ENCODE assay signal across 32 cellular contexts in the genomic region with DNA sequence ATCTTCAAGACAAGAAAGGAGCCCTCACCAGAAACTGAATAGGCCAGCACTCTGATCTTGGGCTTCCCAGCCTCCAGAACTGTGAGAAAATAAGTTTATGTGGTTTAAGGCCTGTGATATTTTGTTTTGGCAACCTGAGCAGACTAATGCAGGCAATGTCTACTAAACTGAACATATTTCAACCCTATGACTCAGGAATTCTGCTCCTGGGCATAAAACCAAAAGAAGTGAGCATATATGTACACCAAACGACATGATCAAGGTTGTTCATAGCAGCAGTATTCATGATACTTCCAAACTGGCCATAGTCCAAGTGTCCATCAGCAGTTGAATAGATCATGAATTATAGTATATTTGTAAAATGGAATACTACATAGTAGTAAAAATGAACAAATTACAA.
"Had no signal": no experiment of that assay in that cellular context is flagged by ENCODE, and none has a peak within 500 bp of the region (broad histone marks: within the 10 kb centered on the region; RNA-seq: fewer than 3 reads in every experiment).

No MANE protein-coding gene starts in this region.

- H3K27me3 Mint-ChIP-seq: activated CD4-positive, alpha-beta memory T cell treated with anti-CD3 and anti-CD28 coated beads for 36 hours; activated CD4-positive, alpha-beta T cell treated with anti-CD3 and anti-CD28 coated beads, Interleukin-2, amount 10 ng/mL, durations not matched to agents 24 days and 14 days; activated T-cell treated with anti-CD3 and anti-CD28 coated beads, Interleukin-2, amount 50 U/mL, for 24 hours; brain; progenitor cell of endocrine pancreas had no signal

- H3K4me3 Mint-ChIP-seq: activated CD4-positive, alpha-beta memory T cell treated with anti-CD3 and anti-CD28 coated beads for 36 hours; activated CD4-positive, alpha-beta T cell treated with anti-CD3 and anti-CD28 coated beads, Interleukin-2, amount 10 ng/mL, durations not matched to agents 24 days and 14 days; activated naive CD4-positive, alpha-beta T cell treated with anti-CD3 and anti-CD28 coated beads, Interleukin-2, amount 10 ng/mL, durations not matched to agents 7 days and 5 days; activated naive CD8-positive, alpha-beta T cell treated with anti-CD3 and anti-CD28 coated beads, Interleukin-2, amount 10 ng/mL, durations not matched to agents 7 days and 5 days; activated T-cell treated with anti-CD3 and anti-CD28 coated beads, Interleukin-2, amount 50 U/mL, for 24 hours; brain; nephron had no signal

- H3K4me3 ChIP-seq: ascending aorta, heart left ventricle, left lung, lung, mucosa of descending colon, skin epidermis, thoracic aorta, vagina had no signal

- DNase-seq: activated CD4-positive, alpha-beta memory T cell treated with anti-CD3 and anti-CD28 coated beads for 36 hours; activated CD4-positive, alpha-beta T cell treated with anti-CD3 and anti-CD28 coated beads, Interleukin-2, amount 10 ng/mL, durations not matched to agents 24 days and 14 days; activated CD4-positive, CD25-positive, alpha-beta regulatory T cell treated with anti-CD3 and anti-CD28 coated beads, Interleukin-2, amount 50 U/mL, for 72 hours; activated CD8-positive, alpha-beta memory T cell treated with anti-CD3 and anti-CD28 coated beads, Interleukin-2, amount 50 U/mL, for 4 hours; activated gamma-delta T cell; activated naive CD4-positive, alpha-beta T cell treated with anti-CD3 and anti-CD28 coated beads, Interleukin-2, amount 10 ng/mL, durations not matched to agents 7 days and 5 days; activated naive CD8-positive, alpha-beta T cell treated with anti-CD3 and anti-CD28 coated beads, Interleukin-2, amount 10 ng/mL, durations not matched to agents 7 days and 5 days; activated T-cell treated with anti-CD3 and anti-CD28 coated beads, Interleukin-2, amount 50 U/mL, for 24 hours; caudate nucleus; effector CD4-positive, alpha-beta T cell; erythroblast; foreskin fibroblast; heart left ventricle; hypothalamus; kidney glomerular epithelial cell; left lung; mucosa of descending colon; retina; stimulated activated CD4-positive, alpha-beta T cell treated with anti-CD3 and anti-CD28 coated beads, Interleukin-12 subunit alpha, Interleukin-12 subunit beta, amount 100 ng/mL, for 4 hours; stimulated activated CD4-positive, alpha-beta T cell treated with anti-CD3 and anti-CD28 coated beads, Interleukin-4, amount 100 ng/mL, for 1 hour; stimulated activated naive CD8-positive, alpha-beta T cell treated with anti-CD3 and anti-CD28 coated beads, Interleukin-15, Interleukin-2, amounts not matched to agents 100 U/mL and 50 U/mL, for 24 hours; T-helper 2 cell had no signal

- ATAC-seq: heart left ventricle; left lung; mucosa of descending colon; sciatic nerve; stimulated activated naive CD8-positive, alpha-beta T cell treated with anti-CD3 and anti-CD28 coated beads, Interleukin-15, Interleukin-2, amounts not matched to agents 100 U/mL and 50 U/mL, for 24 hours had no signal

- H3K27ac Mint-ChIP-seq: activated CD4-positive, alpha-beta memory T cell treated with anti-CD3 and anti-CD28 coated beads for 36 hours; activated CD4-positive, alpha-beta T cell treated with anti-CD3 and anti-CD28 coated beads, Interleukin-2, amount 10 ng/mL, durations not matched to agents 24 days and 14 days; activated naive CD4-positive, alpha-beta T cell treated with anti-CD3 and anti-CD28 coated beads, Interleukin-2, amount 10 ng/mL, durations not matched to agents 7 days and 5 days; activated naive CD8-positive, alpha-beta T cell treated with anti-CD3 and anti-CD28 coated beads, Interleukin-2, amount 10 ng/mL, durations not matched to agents 7 days and 5 days; activated T-cell treated with anti-CD3 and anti-CD28 coated beads, Interleukin-2, amount 50 U/mL, for 24 hours; brain; nephron; progenitor cell of endocrine pancreas had no signal

- H3K4me1 Mint-ChIP-seq: activated CD4-positive, alpha-beta T cell treated with anti-CD3 and anti-CD28 coated beads, Interleukin-2, amount 10 ng/mL, durations not matched to agents 24 days and 14 days; activated naive CD4-positive, alpha-beta T cell treated with anti-CD3 and anti-CD28 coated beads, Interleukin-2, amount 10 ng/mL, durations not matched to agents 7 days and 5 days; activated naive CD8-positive, alpha-beta T cell treated with anti-CD3 and anti-CD28 coated beads, Interleukin-2, amount 10 ng/mL, durations not matched to agents 7 days and 5 days had no signal

- H3K36me3 ChIP-seq: neutrophil, thoracic aorta, vagina had no signal

- H3K36me3 Mint-ChIP-seq: activated CD4-positive, alpha-beta memory T cell treated with anti-CD3 and anti-CD28 coated beads for 36 hours; activated naive CD4-positive, alpha-beta T cell treated with anti-CD3 and anti-CD28 coated beads, Interleukin-2, amount 10 ng/mL, durations not matched to agents 7 days and 5 days; activated naive CD8-positive, alpha-beta T cell treated with anti-CD3 and anti-CD28 coated beads, Interleukin-2, amount 10 ng/mL, durations not matched to agents 7 days and 5 days had no signal

- H3K9me3 ChIP-seq: ascending aorta, mucosa of descending colon, neutrophil, thoracic aorta, vagina had no signal

- H3K27ac ChIP-seq: ascending aorta, heart left ventricle, left lung, neutrophil, skin epidermis, thoracic aorta, vagina had no signal

- H3K9me3 Mint-ChIP-seq: activated naive CD4-positive, alpha-beta T cell treated with anti-CD3 and anti-CD28 coated beads, Interleukin-2, amount 10 ng/mL, durations not matched to agents 7 days and 5 days; activated naive CD8-positive, alpha-beta T cell treated with anti-CD3 and anti-CD28 coated beads, Interleukin-2, amount 10 ng/mL, durations not matched to agents 7 days and 5 days; activated T-cell treated with anti-CD3 and anti-CD28 coated beads, Interleukin-2, amount 50 U/mL, for 24 hours had no signal

- H3K4me1 ChIP-seq: ascending aorta, left lung, vagina had no signal

- H3K27me3 ChIP-seq: ascending aorta, heart left ventricle, left lung, neutrophil, vagina had no signal
